ENCODE assay signal across 14 cellular contexts in genomic region chr10:5079836-5080235, GRCh38. TPM values are rescaled to one million over a fixed set of nuclear protein-coding genes. Genes with fewer than 3 reads are reported as not detected.
A peak's percentile ranks its signal among the peaks of the same experiment; 100 is the strongest.
DNase-seq lines count a peak whose midpoint lies in the region; TF ChIP-seq lines count a peak whose summit lies in the region.
"Had no signal": no experiment of that assay in that cellular context is flagged by ENCODE, and none has a peak within 500 bp of the region (broad histone marks: within the 10 kb centered on the region; RNA-seq: fewer than 3 reads in every experiment).

No MANE protein-coding gene starts in this region.

- intact Hi-C loops in stomach (cut with DNase I; ENCODE audit: low total_unique reads) = no loop called here

- H3K4me3 ChIP-seq in endodermal cell (ENCODE audit: low read length) (peak overlapping the region; percentile 53), stomach (no peak overlapping the region)
- H3K4me3 ChIP-seq: GM12878, GM23248 had no signal

- no peaks in the 10 kb centered on the region for H3K4me1 Mint-ChIP-seq in activated naive CD4-positive, alpha-beta T cell treated with anti-CD3 and anti-CD28 coated beads, Interleukin-2, amount 50 U/mL, for 24 hours
- peaks cover 41% of the 10 kb centered on the region for H3K4me1 Mint-ChIP-seq in endodermal cell
- H3K4me1 Mint-ChIP-seq: CD14-positive monocyte had no signal

- H3K4me3 Mint-ChIP-seq in activated naive CD4-positive, alpha-beta T cell treated with anti-CD3 and anti-CD28 coated beads, Interleukin-2, amount 50 U/mL, for 24 hours = no peak overlapping the region
- H3K4me3 Mint-ChIP-seq in endodermal cell = peak overlapping the region; percentile 35
- H3K4me3 Mint-ChIP-seq: CD14-positive monocyte; CD8-positive, alpha-beta T cell had no signal

- peak overlapping the region; percentile 56 for H3K27ac Mint-ChIP-seq in activated naive CD4-positive, alpha-beta T cell treated with anti-CD3 and anti-CD28 coated beads, Interleukin-2, amount 50 U/mL, for 24 hours
- H3K27ac Mint-ChIP-seq in endodermal cell = peak overlapping the region; percentile 93
- H3K27ac Mint-ChIP-seq: CD14-positive monocyte; CD8-positive, alpha-beta T cell had no signal

- H3K27me3 ChIP-seq in endodermal cell (ENCODE audit: control insufficient read depth, insufficient read depth, low read length, poor library complexity, severe bottlenecking) (no peaks in the 10 kb centered on the region), stomach (no peaks in the 10 kb centered on the region)

- no peaks in the 10 kb centered on the region for H3K27me3 Mint-ChIP-seq in activated naive CD4-positive, alpha-beta T cell treated with anti-CD3 and anti-CD28 coated beads, Interleukin-2, amount 50 U/mL, for 24 hours
- H3K27me3 Mint-ChIP-seq in endodermal cell (ENCODE audit: insufficient read depth) = no peaks in the 10 kb centered on the region

- H3K36me3 ChIP-seq in endodermal cell (ENCODE audit: control insufficient read depth, insufficient read depth, low read length) = no peaks in the 10 kb centered on the region
- H3K36me3 ChIP-seq in stomach = no peaks in the 10 kb centered on the region

- no peak overlapping the region for H3K27ac ChIP-seq in endodermal cell (ENCODE audit: low read depth, low read length)
- peak overlapping the region in 4 of 5 donors; percentile 62 to 73 (median 66) for H3K27ac ChIP-seq in stomach
- H3K27ac ChIP-seq: GM23248 had no signal

- no peaks in the 10 kb centered on the region for H3K36me3 Mint-ChIP-seq in activated naive CD4-positive, alpha-beta T cell treated with anti-CD3 and anti-CD28 coated beads, Interleukin-2, amount 50 U/mL, for 24 hours
- H3K36me3 Mint-ChIP-seq in endodermal cell (ENCODE audit: low read depth) = no peaks in the 10 kb centered on the region
- H3K36me3 Mint-ChIP-seq: CD14-positive monocyte; CD8-positive, alpha-beta T cell had no signal

- TF ChIP-seq EP300 in stomach (IDR thresholded peaks at IDR 0.05) = no peak

- no peak for TF ChIP-seq POLR2A in stomach (IDR thresholded peaks at IDR 0.05)

- H3K4me1 ChIP-seq in endodermal cell (ENCODE audit: control insufficient read depth, insufficient read depth, low read length) (peaks cover 13% of the 10 kb centered on the region), stomach (peaks cover 0 to 19% (median 7%) of the 10 kb centered on the region in 4 donors)

- no peaks in the 10 kb centered on the region for H3K9me3 ChIP-seq in endodermal cell (ENCODE audit: control insufficient read depth, low read length)
- no peaks in the 10 kb centered on the region for H3K9me3 ChIP-seq in stomach

- TF ChIP-seq CTCF in endodermal cell (conservative IDR thresholded peaks at IDR 0.05) = no peak
- TF ChIP-seq CTCF in stomach (IDR thresholded peaks at IDR 0.05) = no peak

- 89% methylated on average over 3 to 6 of the region's 6 CpGs for WGBS in endodermal cell (ENCODE audit: insufficient coverage in 1 of 2, insufficient read length in 1 of 2), 2 experiments
- WGBS in stomach, 5 donors = 38 to 62% (median 51%) methylated on average over 6 of the region's 6 CpGs

- no peak overlapping the region for H3K9ac ChIP-seq in endodermal cell (ENCODE audit: extremely low read depth, low read length, poor library complexity, severe bottlenecking)
- H3K9ac ChIP-seq: GM23248 had no signal

- no peaks in the 10 kb centered on the region for H3K9me3 Mint-ChIP-seq in activated naive CD4-positive, alpha-beta T cell treated with anti-CD3 and anti-CD28 coated beads, Interleukin-2, amount 50 U/mL, for 24 hours
- peaks cover 3% of the 10 kb centered on the region for H3K9me3 Mint-ChIP-seq in endodermal cell
- H3K9me3 Mint-ChIP-seq: CD8-positive, alpha-beta T cell had no signal

- DNase-seq in activated naive CD4-positive, alpha-beta T cell treated with anti-CD3 and anti-CD28 coated beads, Interleukin-2, amount 50 U/mL, for 16 hours = no peak
- DNase-seq in HT-29 (ENCODE audit: low spot score) (peak; percentile 44), endodermal cell (no peak), stomach (no peak), DMS53 treated with DMSO at 0.1 percent for 48 hours (lab: John Stamatoyannopoulos, UW; ENCODE audit: unreplicated experiment) (no peak), OCI-M1 (lab: John Stamatoyannopoulos, UW) (no peak), NCI-H345 (lab: John Stamatoyannopoulos, UW) (no peak)
- DNase-seq: CD8-positive, alpha-beta T cell; COR-L47; DMS53; GM23248 had no signal

RNA-seq across cellular contexts. Expression of gene AKR1C3, which starts 14.4 kb away (rescaled TPM):
- total RNA-seq in HT-29 (2014; rRNA removed; shearing (Covaris generic)) = 87.6 and 95.6 TPM in 2 replicates
- total RNA-seq in endodermal cell = 10 to 100 TPM in 1 of 2 donors, 1 to 10 TPM in 1; 6.1 to 28.9 TPM
- polyA plus RNA-seq in endodermal cell (2013, experiment 1 of 2) = 1.4 TPM
- polyA plus RNA-seq in endodermal cell (2013, experiment 2 of 2) = 2.2 TPM
- total RNA-seq in stomach = 100 to 1,000 TPM in 4 of 5 donors, 10 to 100 TPM in 1; 28.1 to 228 (median 191) TPM
- polyA plus RNA-seq in stomach = 100 to 1,000 TPM in 2 of 3 donors, 10 to 100 TPM in 1; 35.2 to 883 (median 158) TPM
